33 cellular contexts compared by ENCODE assay signal in the genomic region with DNA sequence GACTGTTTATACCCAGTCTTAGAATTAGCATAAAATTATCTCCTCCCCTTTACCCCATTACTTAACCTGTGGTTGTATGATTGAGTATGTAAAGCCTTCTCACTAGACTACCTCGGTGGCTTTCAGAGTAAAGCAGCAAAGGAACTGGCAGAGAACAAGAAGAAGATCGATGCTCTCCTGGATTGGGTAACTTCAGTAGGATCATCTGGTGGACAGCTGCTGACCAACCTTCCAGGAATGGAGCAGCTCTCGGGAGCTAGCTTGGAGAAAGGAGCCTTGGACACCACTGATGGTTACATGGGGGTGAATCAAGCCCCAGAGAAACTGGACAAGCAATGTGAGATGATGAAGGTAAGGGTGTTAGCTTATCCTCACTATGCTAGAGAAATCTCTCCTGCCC.
DNase-seq lines count a peak whose midpoint lies in the region; ATAC-seq lines count a peak whose summit lies in the region.
"Had no signal": no experiment of that assay in that cellular context is flagged by ENCODE, and none has a peak within 500 bp of the region (broad histone marks: within the 10 kb centered on the region; RNA-seq: fewer than 3 reads in every experiment).

No MANE protein-coding gene starts in this region.

- 44 to 60% methylated on average over 3 of the region's 3 CpGs for WGBS in GM23248 (ENCODE audit: low coverage in 1 of 2, low lambda C conversion rate in 2 of 2, missing lambda C conversion rate in 2 of 2), 2 experiments

- H3K36me3 Mint-ChIP-seq in T-helper 1 cell treated with Interleukin-12 subunit alpha and Interleukin-12 subunit beta and Interleukin-4 antibody, amounts not matched to agents 30 μg/mL and 1 μg/mL, for 36 hours (ENCODE audit: low read depth), result peaks cover 60% of the 10 kb centered on the region
- H3K36me3 Mint-ChIP-seq in memory B cell, result peaks cover 50% of the 10 kb centered on the region

- no peak overlapping the region for H3K27ac ChIP-seq in GM23248
- H3K27ac ChIP-seq: 22Rv1, adrenal gland, body of pancreas, gastrocnemius medialis, HL-60, ovary had no signal

- no peaks in the 10 kb centered on the region for H3K9me3 Mint-ChIP-seq in T-helper 1 cell treated with Interleukin-12 subunit alpha and Interleukin-12 subunit beta and Interleukin-4 antibody, amounts not matched to agents 30 μg/mL and 1 μg/mL, for 36 hours
- no peaks in the 10 kb centered on the region for H3K9me3 Mint-ChIP-seq in memory B cell
- H3K9me3 Mint-ChIP-seq: activated CD8-positive, alpha-beta T cell treated with anti-CD3 and anti-CD28 coated beads for 36 hours; nephron progenitor cell had no signal

- H3F3A ChIP-seq in GM23248 (ENCODE audit: insufficient read depth), result no peaks in the 10 kb centered on the region

- peaks cover 42% of the 10 kb centered on the region for H3K36me3 ChIP-seq in GM23248 (ENCODE audit: low read depth)
- H3K36me3 ChIP-seq: ovary had no signal

- peak overlapping the region; percentile 18 for H3K27ac Mint-ChIP-seq in T-helper 1 cell treated with Interleukin-12 subunit alpha and Interleukin-12 subunit beta and Interleukin-4 antibody, amounts not matched to agents 30 μg/mL and 1 μg/mL, for 36 hours
- peak overlapping the region; percentile 15 for H3K27ac Mint-ChIP-seq in memory B cell
- H3K27ac Mint-ChIP-seq: activated CD4-positive, alpha-beta T cell treated with anti-CD3 and anti-CD28 coated beads for 36 hours; activated CD8-positive, alpha-beta T cell treated with anti-CD3 and anti-CD28 coated beads for 36 hours; nephron progenitor cell had no signal

- H3K9me3 ChIP-seq in GM23248 (ENCODE audit: low read depth), result no peaks in the 10 kb centered on the region
- H3K9me3 ChIP-seq: adrenal gland, body of pancreas, esophagus muscularis mucosa, gastrocnemius medialis, MG63, mucosa of descending colon, ovary, upper lobe of left lung had no signal

- no peaks in the 10 kb centered on the region for H3K79me2 ChIP-seq in GM23248 (ENCODE audit: insufficient read depth)

- H4K20me1 ChIP-seq in GM23248 (ENCODE audit: insufficient read depth), result no peaks in the 10 kb centered on the region

- ATAC-seq in memory B cell (ENCODE audit: low read depth), result no peak
- no peak for ATAC-seq in HG02885 (IDR thresholded peaks at IDR 0.05; ENCODE audit: poor library complexity, unreplicated experiment)
- ATAC-seq: activated CD4-positive, alpha-beta T cell treated with anti-CD3 and anti-CD28 coated beads for 36 hours; activated CD8-positive, alpha-beta T cell treated with anti-CD3 and anti-CD28 coated beads for 36 hours; body of pancreas; gastrocnemius medialis; mucosa of descending colon had no signal

- H3K4me1 ChIP-seq in GM23248 (ENCODE audit: insufficient read depth), result no peaks in the 10 kb centered on the region
- H3K4me1 ChIP-seq: adrenal gland, body of pancreas, gastrocnemius medialis, upper lobe of left lung had no signal

- H3K9ac ChIP-seq in GM23248, result no peak overlapping the region

- H3K27me3 Mint-ChIP-seq in T-helper 1 cell treated with Interleukin-12 subunit alpha and Interleukin-12 subunit beta and Interleukin-4 antibody, amounts not matched to agents 30 μg/mL and 1 μg/mL, for 36 hours (ENCODE audit: low read depth), result no peaks in the 10 kb centered on the region
- H3K27me3 Mint-ChIP-seq in memory B cell, result no peaks in the 10 kb centered on the region
- H3K27me3 Mint-ChIP-seq: activated CD4-positive, alpha-beta T cell treated with anti-CD3 and anti-CD28 coated beads for 36 hours; activated CD8-positive, alpha-beta T cell treated with anti-CD3 and anti-CD28 coated beads for 36 hours had no signal

- in situ Hi-C loops in GM23248 (cut with MboI), result no loop called here

- H3K4me2 ChIP-seq in GM23248 (ENCODE audit: unreplicated experiment), result no peak overlapping the region

- H3K4me3 ChIP-seq in GM23248, result no peak overlapping the region
- H3K4me3 ChIP-seq: adrenal gland, body of pancreas, esophagus muscularis mucosa, gastrocnemius medialis, MG63, mucosa of descending colon, ovary, upper lobe of left lung had no signal

- H3K9me2 ChIP-seq in GM23248 (ENCODE audit: insufficient read depth), result no peaks in the 10 kb centered on the region

- H2AFZ ChIP-seq in GM23248, result no peak overlapping the region

- H3K27me3 ChIP-seq in GM23248 (replicated peaks; ENCODE audit: insufficient read depth), result no peaks in the 10 kb centered on the region
- H3K27me3 ChIP-seq: adrenal gland, body of pancreas, esophagus muscularis mucosa, gastrocnemius medialis, MG63, ovary, upper lobe of left lung had no signal

- no peaks in the 10 kb centered on the region for H3K4me1 Mint-ChIP-seq in T-helper 1 cell treated with Interleukin-12 subunit alpha and Interleukin-12 subunit beta and Interleukin-4 antibody, amounts not matched to agents 30 μg/mL and 1 μg/mL, for 36 hours (ENCODE audit: low read depth)
- peaks cover 2% of the 10 kb centered on the region for H3K4me1 Mint-ChIP-seq in memory B cell
- H3K4me1 Mint-ChIP-seq: activated CD4-positive, alpha-beta T cell treated with anti-CD3 and anti-CD28 coated beads for 36 hours; nephron progenitor cell had no signal

- DNase-seq in T-helper 1 cell (no peak), GM23248 (peak; percentile 50), amniotic epithelial cell (ENCODE audit: low read depth) (peak; percentile 62), memory B cell (ENCODE audit: low spot score in 2 of 2) (no peak), NCI-H1417 (lab: John Stamatoyannopoulos, UW) (no peak), NCI-H1930 (lab: John Stamatoyannopoulos, UW) (no peak)
- DNase-seq: activated CD4-positive, alpha-beta T cell treated with anti-CD3 and anti-CD28 coated beads for 36 hours; activated CD8-positive, alpha-beta T cell treated with anti-CD3 and anti-CD28 coated beads for 36 hours; adrenal gland; body of pancreas; Calu3; DMS79 treated with DMSO at 0.1 percent for 48 hours; gastrocnemius medialis; GF-D8; KG1; kidney glomerular epithelial cell; MG63; mucosa of descending colon; NCI-H2081; NCI-H345; NCI-H748 treated with DMSO at 0.1 percent for 48 hours; nephron progenitor cell; ovary; SHP77 treated with DMSO at 0.1 percent for 48 hours; small intestine; stimulated activated naive CD4-positive, alpha-beta T cell; T-helper 9 cell; upper lobe of left lung had no signal

- H3K4me3 Mint-ChIP-seq in T-helper 1 cell treated with Interleukin-12 subunit alpha and Interleukin-12 subunit beta and Interleukin-4 antibody, amounts not matched to agents 30 μg/mL and 1 μg/mL, for 36 hours, result no peak overlapping the region
- H3K4me3 Mint-ChIP-seq in memory B cell, result no peak overlapping the region
- H3K4me3 Mint-ChIP-seq: activated CD4-positive, alpha-beta T cell treated with anti-CD3 and anti-CD28 coated beads for 36 hours; activated CD8-positive, alpha-beta T cell treated with anti-CD3 and anti-CD28 coated beads for 36 hours; nephron progenitor cell had no signal

Comparison
In these comparisons a context has a peak if more than half of its experiments do, and no peak if none do; other contexts are left out.
1. DNase-seq: peak in GM23248 (single experiment) and amniotic epithelial cell (single experiment); none in T-helper 1 cell (0 of 5), memory B cell (0 of 2), NCI-H1417 (0 of 3) and NCI-H1930 (0 of 2).